In the genomic region with DNA sequence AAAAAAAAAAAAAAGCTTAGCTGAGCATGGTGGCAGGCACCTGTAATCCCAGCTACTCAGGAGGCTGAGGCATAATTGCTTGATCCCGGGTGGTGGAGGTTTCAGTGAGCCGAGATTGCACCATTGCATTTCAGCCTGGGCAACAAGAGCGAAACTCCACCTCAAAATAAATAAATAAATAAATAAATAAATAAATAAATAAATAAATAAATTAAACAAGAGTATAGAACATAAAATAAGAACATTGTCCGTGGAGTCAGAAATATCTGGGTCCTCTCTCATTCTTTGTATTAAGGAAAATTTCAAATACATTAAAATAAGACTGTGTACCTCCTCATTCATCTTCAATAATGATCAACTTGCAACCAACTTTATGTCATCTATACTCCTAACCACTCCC, we compare ENCODE assay signal across 2 cellular contexts.
DNase-seq lines count a peak whose midpoint lies in the region; ATAC-seq, FAIRE-seq and TF ChIP-seq lines count a peak whose summit lies in the region.
"Not testable (repeated sequence)": the region's sequence is repeated elsewhere in the genome, so short reads cannot be mapped to it uniquely, and the experiment has no call there.

No MANE protein-coding gene starts in this region.

- POLR2A ChIA-PET in A549 (lab: Yijun Ruan, JAX); HEK293 (lab: Yijun Ruan, JAX): not testable (repeated sequence)

- not testable (repeated sequence) for DNase-seq in A549 (ENCODE audit: low read depth in 1 of 2, low spot score in 1 of 2)

- not testable (repeated sequence) for TF ChIP-seq RAD21 in A549 (conservative IDR thresholded peaks at IDR 0.05 in 1 of 2, IDR thresholded peaks at IDR 0.05 in 1 of 2)

- not testable (repeated sequence) for H3K4me2 ChIP-seq in A549

- WGBS in A549 (ENCODE audit: missing lambda C conversion rate) = 20% methylated on average over 4 of the region's 4 CpGs

- CTCF ChIA-PET in A549 (lab: Yijun Ruan, JAX) = interaction anchor here (0.6 kb wide), 1 partner anchor 398 kb away, joined by 3 read pairs; no protein-coding TSS in a partner anchor
- CTCF ChIA-PET in HEK293 (lab: Yijun Ruan, JAX) = interaction anchor here (0.7 kb wide), 1 partner anchor 59 kb away, joined by 4 read pairs; no protein-coding TSS in a partner anchor

- not testable (repeated sequence) for H3K9me3 ChIP-seq in A549; HEK293 (ENCODE audit: control insufficient read depth, insufficient read depth, low read depth, low read length)

- H3K4me1 ChIP-seq in A549; HEK293 (ENCODE audit: control insufficient read depth, insufficient read depth, low read length): not testable (repeated sequence)

- TF ChIP-seq CTCF in A549 (IDR thresholded peaks at IDR 0.05); HEK293 (tag by site-specific recombination; IDR thresholded peaks at IDR 0.05): not testable (repeated sequence)

- TF ChIP-seq EP300 in A549 (IDR thresholded peaks at IDR 0.05) = not testable (repeated sequence)

- TF ChIP-seq POLR2A in A549 (IDR thresholded peaks at IDR 0.05; ENCODE audit: low read length) = not testable (repeated sequence)

- H3K27ac ChIP-seq in A549; HEK293 (ENCODE audit: extremely low read depth, low read depth, low read length): not testable (repeated sequence)

- not testable (repeated sequence) for ATAC-seq in A549

- not testable (repeated sequence) for H3K36me3 ChIP-seq in HEK293 (ENCODE audit: control insufficient read depth in 2 of 2, insufficient read depth in 1 of 2, low read length in 2 of 2)

- not testable (repeated sequence) for FAIRE-seq in A549 (lab: Jason Lieb, UNC)

- not testable (repeated sequence) for H3K4me3 ChIP-seq in A549; HEK293 (ENCODE audit: low read depth, low read length)

TF ChIP-seq in A549, 52 proteins besides CTCF, POLR2A, EP300 and RAD21:
- peak; percentile 73 for TF ChIP-seq ZC3H11A (IDR thresholded peaks at IDR 0.05)

TF ChIP-seq in HEK293, 187 proteins besides CTCF, POLR2A, EP300 and RAD21:
- TF ChIP-seq ZNF394 (tag by site-specific recombination; IDR thresholded peaks at IDR 0.05; ENCODE audit: borderline replicate concordance) (peak; percentile 73; the same call in 1 of the 2 replicates), ZNF426 (tag by site-specific recombination; IDR thresholded peaks at IDR 0.05) (peak; percentile 59), ZNF140 (tag by site-specific recombination; IDR thresholded peaks at IDR 0.05) (peak; percentile 28; the same call in 1 of the 2 replicates), ZBTB8A (tag by site-specific recombination; IDR thresholded peaks at IDR 0.05) (peak; percentile 43; the same call in 1 of the 2 replicates), ZNF555 (tag by site-specific recombination; conservative IDR thresholded peaks at IDR 0.05) (peak; percentile 48)
- TF ChIP-seq, protein P1, sequence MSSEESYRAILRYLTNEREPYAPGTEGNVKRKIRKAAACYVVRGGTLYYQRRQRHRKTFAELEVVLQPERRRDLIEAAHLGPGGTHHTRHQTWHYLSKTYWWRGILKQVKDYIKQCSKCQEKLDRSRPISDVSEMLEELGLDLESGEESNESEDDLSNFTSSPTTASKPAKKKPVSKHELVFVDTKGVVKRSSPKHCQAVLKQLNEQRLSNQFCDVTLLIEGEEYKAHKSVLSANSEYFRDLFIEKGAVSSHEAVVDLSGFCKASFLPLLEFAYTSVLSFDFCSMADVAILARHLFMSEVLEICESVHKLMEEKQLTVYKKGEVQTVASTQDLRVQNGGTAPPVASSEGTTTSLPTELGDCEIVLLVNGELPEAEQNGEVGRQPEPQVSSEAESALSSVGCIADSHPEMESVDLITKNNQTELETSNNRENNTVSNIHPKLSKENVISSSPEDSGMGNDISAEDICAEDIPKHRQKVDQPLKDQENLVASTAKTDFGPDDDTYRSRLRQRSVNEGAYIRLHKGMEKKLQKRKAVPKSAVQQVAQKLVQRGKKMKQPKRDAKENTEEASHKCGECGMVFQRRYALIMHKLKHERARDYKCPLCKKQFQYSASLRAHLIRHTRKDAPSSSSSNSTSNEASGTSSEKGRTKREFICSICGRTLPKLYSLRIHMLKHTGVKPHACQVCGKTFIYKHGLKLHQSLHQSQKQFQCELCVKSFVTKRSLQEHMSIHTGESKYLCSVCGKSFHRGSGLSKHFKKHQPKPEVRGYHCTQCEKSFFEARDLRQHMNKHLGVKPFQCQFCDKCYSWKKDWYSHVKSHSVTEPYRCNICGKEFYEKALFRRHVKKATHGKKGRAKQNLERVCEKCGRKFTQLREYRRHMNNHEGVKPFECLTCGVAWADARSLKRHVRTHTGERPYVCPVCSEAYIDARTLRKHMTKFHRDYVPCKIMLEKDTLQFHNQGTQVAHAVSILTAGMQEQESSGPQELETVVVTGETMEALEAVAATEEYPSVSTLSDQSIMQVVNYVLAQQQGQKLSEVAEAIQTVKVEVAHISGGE (tag by site-specific recombination; conservative IDR thresholded peaks at IDR 0.05; ENCODE audit: low read depth) = peak; percentile 52; the same call in 1 of the 2 replicates
- TF ChIP-seq, protein P2, sequence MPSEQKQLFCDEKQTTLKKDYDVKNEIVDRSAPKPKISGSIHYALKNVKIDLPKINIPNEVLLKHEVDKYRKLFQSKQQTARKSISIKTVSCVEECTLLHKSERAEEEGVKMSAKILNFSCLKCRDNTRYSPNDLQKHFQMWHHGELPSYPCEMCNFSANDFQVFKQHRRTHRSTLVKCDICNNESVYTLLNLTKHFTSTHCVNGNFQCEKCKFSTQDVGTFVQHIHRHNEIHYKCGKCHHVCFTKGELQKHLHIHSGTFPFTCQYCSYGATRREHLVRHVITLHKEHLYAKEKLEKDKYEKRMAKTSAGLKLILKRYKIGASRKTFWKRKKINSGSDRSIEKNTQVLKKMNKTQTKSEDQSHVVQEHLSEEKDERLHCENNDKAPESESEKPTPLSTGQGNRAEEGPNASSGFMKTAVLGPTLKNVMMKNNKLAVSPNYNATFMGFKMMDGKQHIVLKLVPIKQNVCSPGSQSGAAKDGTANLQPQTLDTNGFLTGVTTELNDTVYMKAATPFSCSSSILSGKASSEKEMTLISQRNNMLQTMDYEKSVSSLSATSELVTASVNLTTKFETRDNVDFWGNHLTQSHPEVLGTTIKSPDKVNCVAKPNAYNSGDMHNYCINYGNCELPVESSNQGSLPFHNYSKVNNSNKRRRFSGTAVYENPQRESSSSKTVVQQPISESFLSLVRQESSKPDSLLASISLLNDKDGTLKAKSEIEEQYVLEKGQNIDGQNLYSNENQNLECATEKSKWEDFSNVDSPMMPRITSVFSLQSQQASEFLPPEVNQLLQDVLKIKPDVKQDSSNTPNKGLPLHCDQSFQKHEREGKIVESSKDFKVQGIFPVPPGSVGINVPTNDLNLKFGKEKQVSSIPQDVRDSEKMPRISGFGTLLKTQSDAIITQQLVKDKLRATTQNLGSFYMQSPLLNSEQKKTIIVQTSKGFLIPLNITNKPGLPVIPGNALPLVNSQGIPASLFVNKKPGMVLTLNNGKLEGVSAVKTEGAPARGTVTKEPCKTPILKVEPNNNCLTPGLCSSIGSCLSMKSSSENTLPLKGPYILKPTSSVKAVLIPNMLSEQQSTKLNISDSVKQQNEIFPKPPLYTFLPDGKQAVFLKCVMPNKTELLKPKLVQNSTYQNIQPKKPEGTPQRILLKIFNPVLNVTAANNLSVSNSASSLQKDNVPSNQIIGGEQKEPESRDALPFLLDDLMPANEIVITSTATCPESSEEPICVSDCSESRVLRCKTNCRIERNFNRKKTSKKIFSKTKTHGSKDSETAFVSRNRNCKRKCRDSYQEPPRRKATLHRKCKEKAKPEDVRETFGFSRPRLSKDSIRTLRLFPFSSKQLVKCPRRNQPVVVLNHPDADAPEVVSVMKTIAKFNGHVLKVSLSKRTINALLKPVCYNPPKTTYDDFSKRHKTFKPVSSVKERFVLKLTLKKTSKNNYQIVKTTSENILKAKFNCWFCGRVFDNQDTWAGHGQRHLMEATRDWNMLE (tag by site-specific recombination; conservative IDR thresholded peaks at IDR 0.05; ENCODE audit: low read depth) = peak; percentile 69
TF ChIP-seq in HEK293: peak in this region for 7; not testable (repeated sequence) for 180.
